Comparison of ENCODE assay signal across 9 cellular contexts in the genomic region with DNA sequence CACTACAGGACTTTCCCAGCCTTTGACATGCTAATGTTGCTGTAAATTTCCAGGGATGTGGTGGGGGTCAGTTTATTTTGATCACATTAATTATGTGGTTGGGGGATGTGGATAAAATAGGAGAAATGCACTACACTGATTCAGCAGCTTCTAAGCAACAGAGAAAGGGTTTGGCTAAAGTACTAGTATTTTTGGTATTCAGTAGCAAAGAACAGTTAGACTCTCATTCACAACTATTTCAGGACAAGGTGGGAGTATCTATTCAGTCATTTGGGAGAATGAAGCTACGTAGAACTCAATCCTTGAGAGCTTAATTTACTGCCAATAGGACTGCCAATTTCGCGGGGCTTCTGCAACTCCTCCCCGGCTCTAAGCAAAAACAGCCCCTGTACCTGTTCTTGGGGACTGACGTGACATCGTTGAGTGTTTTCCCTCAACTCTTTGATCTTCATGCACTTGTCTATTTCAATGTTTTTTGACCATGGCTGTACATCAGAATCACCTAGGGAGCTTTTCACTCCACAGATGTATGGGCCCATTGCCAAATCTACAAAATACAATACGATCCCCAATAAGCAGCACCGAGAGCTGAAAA.
DNase-seq lines count a peak whose midpoint lies in the region; ATAC-seq and TF ChIP-seq lines count a peak whose summit lies in the region.
"Had no signal": no experiment of that assay in that cellular context is flagged by ENCODE, and none has a peak within 500 bp of the region (broad histone marks: within the 10 kb centered on the region; RNA-seq: fewer than 3 reads in every experiment).

No MANE protein-coding gene starts in this region.

- H3K27ac ChIP-seq in iPS-20b (ENCODE audit: low read length) (peak overlapping the region; percentile 77), vagina (peak overlapping the region; percentile 7)

- no peak for TF ChIP-seq POLR2A in vagina (IDR thresholded peaks at IDR 0.05)

- no peak for DNase-seq in stimulated activated naive CD8-positive, alpha-beta T cell treated with anti-CD3 and anti-CD28 coated beads, Interleukin-15, Interleukin-2, amounts not matched to agents 100 U/mL and 50 U/mL, for 24 hours
- no peak for DNase-seq in activated T-helper 1 cell treated with anti-CD3 and anti-CD28 coated beads, Interleukin-12 subunit alpha, Interleukin-12 subunit beta, Interleukin-2, Interleukin-4 antibody, amounts not matched to agents 30 ng/mL and 10 ng/mL and 1 ng/mL, durations not matched to agents 14 hours and 24 hours and 36 hours (ENCODE audit: low spot score)
- DNase-seq in vagina (ENCODE audit: extremely low spot score in 2 of 2): no peak
- DNase-seq in NCI-H1694 (lab: John Stamatoyannopoulos, UW): no peak
- no peak for DNase-seq in DMS53 (lab: John Stamatoyannopoulos, UW)
- DNase-seq: activated T-cell treated with anti-CD3 and anti-CD28 coated beads for 4 hours had no signal

- no peak overlapping the region for H3K27ac Mint-ChIP-seq in stimulated activated naive CD8-positive, alpha-beta T cell treated with anti-CD3 and anti-CD28 coated beads, Interleukin-15, Interleukin-2, amounts not matched to agents 100 ng/mL and 50 ng/mL, for 24 hours
- peak overlapping the region; percentile 53 for H3K27ac Mint-ChIP-seq in activated T-helper 1 cell treated with anti-CD3 and anti-CD28 coated beads, Interleukin-12 subunit alpha, Interleukin-12 subunit beta, Interleukin-2, Interleukin-4 antibody, amounts not matched to agents 30 ng/mL and 10 ng/mL and 1 ng/mL, durations not matched to agents 14 hours and 24 hours and 36 hours

- no peak for ATAC-seq in stimulated activated naive CD8-positive, alpha-beta T cell treated with anti-CD3 and anti-CD28 coated beads, Interleukin-15, Interleukin-2, amounts not matched to agents 100 U/mL and 50 U/mL, for 24 hours
- no peak for ATAC-seq in GM21515 (IDR thresholded peaks at IDR 0.05; ENCODE audit: unreplicated experiment)

- no peaks in the 10 kb centered on the region for H3K36me3 Mint-ChIP-seq in stimulated activated naive CD8-positive, alpha-beta T cell treated with anti-CD3 and anti-CD28 coated beads, Interleukin-15, Interleukin-2, amounts not matched to agents 100 ng/mL and 50 ng/mL, for 24 hours (ENCODE audit: low read depth)
- H3K36me3 Mint-ChIP-seq in activated T-helper 1 cell treated with anti-CD3 and anti-CD28 coated beads, Interleukin-12 subunit alpha, Interleukin-12 subunit beta, Interleukin-2, Interleukin-4 antibody, amounts not matched to agents 30 ng/mL and 10 ng/mL and 1 ng/mL, durations not matched to agents 14 hours and 24 hours and 36 hours (ENCODE audit: low read depth): no peaks in the 10 kb centered on the region

- H3K9me3 ChIP-seq in iPS-20b (ENCODE audit: insufficient read depth, low read depth, low read length) (no peaks in the 10 kb centered on the region), vagina (no peaks in the 10 kb centered on the region)

- intact Hi-C loops in activated T-helper 1 cell treated with anti-CD3 and anti-CD28 coated beads, Interleukin-12 subunit alpha, Interleukin-12 subunit beta, Interleukin-2, Interleukin-4 antibody, amounts not matched to agents 30 ng/mL and 10 ng/mL and 1 ng/mL, durations not matched to agents 14 hours and 24 hours and 36 hours (cut with micrococcal nuclease): loop anchor here (5.0 to 10.0 kb wide), 2 partner anchors 687 to 889 kb away; no protein-coding TSS in a partner anchor
- intact Hi-C loops in vagina (cut with DNase I): no loop called here

- H3K4me1 Mint-ChIP-seq in stimulated activated naive CD8-positive, alpha-beta T cell treated with anti-CD3 and anti-CD28 coated beads, Interleukin-15, Interleukin-2, amounts not matched to agents 100 ng/mL and 50 ng/mL, for 24 hours (ENCODE audit: low read depth): peaks cover 34% of the 10 kb centered on the region
- H3K4me1 Mint-ChIP-seq in activated T-helper 1 cell treated with anti-CD3 and anti-CD28 coated beads, Interleukin-12 subunit alpha, Interleukin-12 subunit beta, Interleukin-2, Interleukin-4 antibody, amounts not matched to agents 30 ng/mL and 10 ng/mL and 1 ng/mL, durations not matched to agents 14 hours and 24 hours and 36 hours (ENCODE audit: low read depth): peaks cover 26% of the 10 kb centered on the region

- no peaks in the 10 kb centered on the region for H3K9me3 Mint-ChIP-seq in stimulated activated naive CD8-positive, alpha-beta T cell treated with anti-CD3 and anti-CD28 coated beads, Interleukin-15, Interleukin-2, amounts not matched to agents 100 ng/mL and 50 ng/mL, for 24 hours
- H3K9me3 Mint-ChIP-seq in activated T-helper 1 cell treated with anti-CD3 and anti-CD28 coated beads, Interleukin-12 subunit alpha, Interleukin-12 subunit beta, Interleukin-2, Interleukin-4 antibody, amounts not matched to agents 30 ng/mL and 10 ng/mL and 1 ng/mL, durations not matched to agents 14 hours and 24 hours and 36 hours: no peaks in the 10 kb centered on the region

- peaks cover 40% of the 10 kb centered on the region for H3K4me1 ChIP-seq in iPS-20b (ENCODE audit: insufficient read depth, low read length)
- peaks cover 19% of the 10 kb centered on the region for H3K4me1 ChIP-seq in vagina

- H3K36me3 ChIP-seq in iPS-20b (ENCODE audit: insufficient read depth, low read depth, low read length) (no peaks in the 10 kb centered on the region), vagina (no peaks in the 10 kb centered on the region)

- H3K9ac ChIP-seq in iPS-20b (ENCODE audit: low read depth, low read length): peak overlapping the region; percentile 69; the same call in 1 of the 2 replicates

- no peaks in the 10 kb centered on the region for H3K27me3 Mint-ChIP-seq in stimulated activated naive CD8-positive, alpha-beta T cell treated with anti-CD3 and anti-CD28 coated beads, Interleukin-15, Interleukin-2, amounts not matched to agents 100 ng/mL and 50 ng/mL, for 24 hours
- H3K27me3 Mint-ChIP-seq in activated T-helper 1 cell treated with anti-CD3 and anti-CD28 coated beads, Interleukin-12 subunit alpha, Interleukin-12 subunit beta, Interleukin-2, Interleukin-4 antibody, amounts not matched to agents 30 ng/mL and 10 ng/mL and 1 ng/mL, durations not matched to agents 14 hours and 24 hours and 36 hours (ENCODE audit: insufficient read depth): no peaks in the 10 kb centered on the region

- H3K4me3 ChIP-seq in iPS-20b (ENCODE audit: low read length) (peak overlapping the region; percentile 51; the same call in 1 of the 2 replicates), vagina (no peak overlapping the region)

- TF ChIP-seq CTCF in vagina (IDR thresholded peaks at IDR 0.05): no peak

- H3K27me3 ChIP-seq in iPS-20b (ENCODE audit: insufficient read depth, low read length): no peaks in the 10 kb centered on the region
- no peaks in the 10 kb centered on the region for H3K27me3 ChIP-seq in vagina

- peak overlapping the region; percentile 77 for H3K4me3 Mint-ChIP-seq in stimulated activated naive CD8-positive, alpha-beta T cell treated with anti-CD3 and anti-CD28 coated beads, Interleukin-15, Interleukin-2, amounts not matched to agents 100 ng/mL and 50 ng/mL, for 24 hours
- H3K4me3 Mint-ChIP-seq in activated T-helper 1 cell treated with anti-CD3 and anti-CD28 coated beads, Interleukin-12 subunit alpha, Interleukin-12 subunit beta, Interleukin-2, Interleukin-4 antibody, amounts not matched to agents 30 ng/mL and 10 ng/mL and 1 ng/mL, durations not matched to agents 14 hours and 24 hours and 36 hours: no peak overlapping the region
